In the genomic region with DNA sequence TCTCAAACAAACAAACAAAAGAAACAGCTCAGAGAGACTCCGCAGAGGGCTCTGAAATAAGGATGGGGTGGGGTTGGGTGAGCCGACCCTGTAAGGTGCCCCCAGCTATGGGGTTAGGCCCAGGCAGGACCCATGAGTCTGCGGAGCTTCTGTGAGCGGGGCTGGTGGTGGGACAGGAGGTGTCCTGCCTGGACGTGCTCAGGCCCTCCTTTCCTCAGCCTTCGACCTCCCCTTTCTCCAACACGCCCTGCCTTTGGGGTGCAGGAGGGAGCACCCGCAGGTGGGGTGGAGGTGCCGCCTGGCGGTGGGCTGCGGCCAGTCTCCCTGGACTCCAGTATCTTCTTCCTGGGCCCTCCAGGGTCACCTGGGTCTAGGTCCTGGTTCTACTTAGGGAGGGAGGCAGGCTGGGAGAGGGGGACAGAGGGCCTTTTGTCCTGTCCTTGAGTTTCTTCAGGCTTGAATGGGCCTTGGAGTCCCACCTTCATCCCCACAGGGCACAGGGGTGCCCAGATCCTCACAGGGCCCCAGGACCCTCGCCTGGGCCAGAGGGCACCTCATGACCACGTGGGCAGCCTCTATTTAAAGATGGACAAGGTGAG, we compare ENCODE assay signal across 17 cellular contexts. TPM values are rescaled to one million over a fixed set of nuclear protein-coding genes. Genes with fewer than 3 reads are reported as not detected.
DNase-seq lines count a peak whose midpoint lies in the region; ATAC-seq, FAIRE-seq and TF ChIP-seq lines count a peak whose summit lies in the region.
"Had no signal": no experiment of that assay in that cellular context is flagged by ENCODE, and none has a peak within 500 bp of the region (broad histone marks: within the 10 kb centered on the region; RNA-seq: fewer than 3 reads in every experiment).

No MANE protein-coding gene starts in this region.

- H3K9me2 ChIP-seq in hepatocyte (replicated peaks; ENCODE audit: insufficient read depth), result no peaks in the 10 kb centered on the region

- TF ChIP-seq POLR2A in sigmoid colon (IDR thresholded peaks at IDR 0.05), result no peak

- 92% methylated on average over 13 of the region's 13 CpGs for WGBS in hepatocyte (ENCODE audit: low lambda C conversion rate, missing lambda C conversion rate)
- WGBS in sigmoid colon, 2 donors, result 77 to 91% methylated on average over 13 of the region's 13 CpGs

- no peak for TF ChIP-seq CTCF in RWPE2 (IDR thresholded peaks at IDR 0.05; ENCODE audit: poor library complexity, severe bottlenecking)
- TF ChIP-seq CTCF in hepatocyte (IDR thresholded peaks at IDR 0.05; ENCODE audit: poor library complexity), result no peak
- no peak for TF ChIP-seq CTCF in sigmoid colon (IDR thresholded peaks at IDR 0.05)

- no peak overlapping the region for H2AFZ ChIP-seq in hepatocyte
- H2AFZ ChIP-seq: GM23338 had no signal

- FAIRE-seq in GM19239 (lab: Jason Lieb, UNC), result no peak

- H3K36me3 ChIP-seq in RWPE2 (ENCODE audit: low read depth) (no peaks in the 10 kb centered on the region), hepatocyte (replicated peaks; ENCODE audit: insufficient read depth, low read depth) (no peaks in the 10 kb centered on the region), sigmoid colon (peaks cover 0 to 2% (median 0%) of the 10 kb centered on the region in 4 donors)
- H3K36me3 ChIP-seq: BE2C had no signal

- H3K4me2 ChIP-seq in hepatocyte, result no peak overlapping the region
- H3K4me2 ChIP-seq: GM23338 had no signal

- no peaks in the 10 kb centered on the region for H3K27me3 ChIP-seq in RWPE2 (ENCODE audit: insufficient read depth, poor library complexity, severe bottlenecking)
- H3K27me3 ChIP-seq in hepatocyte, result no peaks in the 10 kb centered on the region
- peaks cover 0 to 6% (median 4%) of the 10 kb centered on the region in 3 donors for H3K27me3 ChIP-seq in sigmoid colon
- H3K27me3 ChIP-seq: BE2C had no signal

- ATAC-seq in RWPE2 (ENCODE audit: low read depth), result no peak
- ATAC-seq: GM23338; naive thymus-derived CD8-positive, alpha-beta T cell; Panc1 had no signal

- H3K4me1 ChIP-seq in RWPE2 (ENCODE audit: insufficient read depth, poor library complexity, severe bottlenecking) (peaks cover 16% of the 10 kb centered on the region), hepatocyte (ENCODE audit: insufficient read depth) (peaks cover 61% of the 10 kb centered on the region), sigmoid colon (peaks cover 0 to 59% (median 51%) of the 10 kb centered on the region in 4 donors)

- H3K9me3 ChIP-seq in RWPE2 (ENCODE audit: severe bottlenecking) (no peaks in the 10 kb centered on the region), hepatocyte (ENCODE audit: low read depth) (no peaks in the 10 kb centered on the region), sigmoid colon (no peaks in the 10 kb centered on the region)
- H3K9me3 ChIP-seq: BE2C had no signal

- no peaks in the 10 kb centered on the region for H3K79me2 ChIP-seq in hepatocyte

- no peaks in the 10 kb centered on the region for H4K20me1 ChIP-seq in hepatocyte (ENCODE audit: insufficient read depth, poor library complexity, severe bottlenecking)

- intact Hi-C loops in sigmoid colon (cut with DNase I), result no loop called here

- DNase-seq in AG20443 (ENCODE audit: low spot score) (peak; percentile 5), RWPE2 (ENCODE audit: low spot score) (peak; percentile 47), hepatocyte (ENCODE audit: low spot score) (no peak), sigmoid colon (peak; percentile 64), NCI-H1436 treated with DMSO at 0.1 percent for 48 hours (lab: John Stamatoyannopoulos, UW) (no peak), GM19239 (ENCODE audit: insufficient read length, low spot score) (no peak), NOMO-1 (lab: John Stamatoyannopoulos, UW; ENCODE audit: unreplicated experiment in 2 of 2) (no peak), NCI-H1092 (lab: John Stamatoyannopoulos, UW) (no peak)
- DNase-seq: activated CD4-positive, alpha-beta memory T cell treated with anti-CD3 and anti-CD28 coated beads for 36 hours; BE2C; cortex of kidney; NCI-H345; stimulated activated CD8-positive, alpha-beta memory T cell treated with anti-CD3 and anti-CD28 coated beads, Interleukin-4, amount 100 ng/mL, for 48 hours had no signal

- H3K4me3 ChIP-seq in RWPE2 (ENCODE audit: severe bottlenecking) (no peak overlapping the region), hepatocyte (no peak overlapping the region), sigmoid colon (no peak overlapping the region)
- H3K4me3 ChIP-seq: GM23338 had no signal

- TF ChIP-seq EP300 in sigmoid colon (IDR thresholded peaks at IDR 0.05), result no peak

- H3K27ac ChIP-seq in RWPE2 (ENCODE audit: poor library complexity, severe bottlenecking) (peak overlapping the region; percentile 27), hepatocyte (peak overlapping the region; percentile 99), sigmoid colon (peak overlapping the region; percentile 65 to 78 (median 68))

RNA-seq across cellular contexts. Expression of gene PRR33, which starts 12.3 kb away (rescaled TPM):
- total RNA-seq in hepatocyte (not detected in 2 replicates), sigmoid colon (not detected)
- polyA plus RNA-seq in hepatocyte (0.29 and 0.47 TPM in 2 replicates), sigmoid colon (under 1 TPM in 1 of 3 donors, not detected in 2; 0.13 TPM)
- total RNA-seq: Daoy; GM23338; naive thymus-derived CD8-positive, alpha-beta T cell had no signal
- polyA plus RNA-seq: GM23338 had no signal

RNA-seq across cellular contexts. Expression of gene LSP1, which starts 26.6 kb away (rescaled TPM):
- total RNA-seq in hepatocyte (27.1 and 29.9 TPM in 2 replicates), sigmoid colon (10 to 100 TPM in 2 of 4 donors, 1 to 10 TPM in 2; 8.7 to 32.7 (median 12.4) TPM)
- polyA plus RNA-seq in hepatocyte (41.4 and 47.0 TPM in 2 replicates), sigmoid colon (10 to 100 TPM; 46.0 to 80.2 (median 55.9) TPM)
- total RNA-seq: GM23338 had no signal

RNA-seq across cellular contexts. Expression of gene TNNT3, which starts 40.1 kb away (rescaled TPM):
- total RNA-seq in hepatocyte, result 19.2 and 20.6 TPM in 2 replicates
- 29.9 and 41.4 TPM in 2 replicates for polyA plus RNA-seq in hepatocyte
- 10 to 100 TPM in 1 of 4 donors, 1 to 10 TPM in 2, not detected in 1; 4.3 to 17.2 (median 4.4) TPM for total RNA-seq in sigmoid colon
- polyA plus RNA-seq in sigmoid colon, result 1 to 10 TPM; 1.2 to 8.4 (median 2.3) TPM
- total RNA-seq: Daoy, GM23338 had no signal
- polyA plus RNA-seq: GM23338 had no signal

RNA-seq across cellular contexts. Expression of gene TNNI2, which starts 40.7 kb away (rescaled TPM):
- total RNA-seq in hepatocyte (0.73 and 2.4 TPM in 2 replicates), sigmoid colon (not detected)
- polyA plus RNA-seq in hepatocyte (5.5 and 10.9 TPM in 2 replicates), sigmoid colon (1 to 10 TPM in 2 of 3 donors, not detected in 1; 1.7 to 2.4 TPM)
- total RNA-seq: activated CD4-positive, alpha-beta memory T cell treated with anti-CD3 and anti-CD28 coated beads for 36 hours; Daoy; GM23338; naive thymus-derived CD8-positive, alpha-beta T cell had no signal
- polyA plus RNA-seq: GM23338; naive thymus-derived CD8-positive, alpha-beta T cell had no signal

RNA-seq across cellular contexts. Expression of gene SYT8, which starts 44.7 kb away (rescaled TPM):
- total RNA-seq in hepatocyte (2.6 and 6.3 TPM in 2 replicates), sigmoid colon (not detected)
- polyA plus RNA-seq in hepatocyte (29.2 and 42.1 TPM in 2 replicates), sigmoid colon (1 to 10 TPM in 2 of 3 donors, not detected in 1; 1.8 to 5.4 TPM)
- total RNA-seq: activated CD4-positive, alpha-beta memory T cell treated with anti-CD3 and anti-CD28 coated beads for 36 hours; Daoy; GM23338; naive thymus-derived CD8-positive, alpha-beta T cell had no signal
- polyA plus RNA-seq: GM23338; naive thymus-derived CD8-positive, alpha-beta T cell had no signal

Comparison
In these comparisons a context has a peak if more than half of its experiments do, and no peak if none do; other contexts are left out.
1. DNase-seq: peak in AG20443 (single experiment), RWPE2 (single experiment) and sigmoid colon (single experiment); none in hepatocyte (single experiment), NCI-H1436 treated with DMSO at 0.1 percent for 48 hours (single experiment), GM19239 (single experiment), NOMO-1 (0 of 2) and NCI-H1092 (single experiment).
2. H3K27ac ChIP-seq: peak in every context shown above with its lines; median percentile 99 in hepatocyte; 68 in sigmoid colon; 27 in RWPE2.